34 cellular contexts compared by ENCODE assay signal in the genomic region with DNA sequence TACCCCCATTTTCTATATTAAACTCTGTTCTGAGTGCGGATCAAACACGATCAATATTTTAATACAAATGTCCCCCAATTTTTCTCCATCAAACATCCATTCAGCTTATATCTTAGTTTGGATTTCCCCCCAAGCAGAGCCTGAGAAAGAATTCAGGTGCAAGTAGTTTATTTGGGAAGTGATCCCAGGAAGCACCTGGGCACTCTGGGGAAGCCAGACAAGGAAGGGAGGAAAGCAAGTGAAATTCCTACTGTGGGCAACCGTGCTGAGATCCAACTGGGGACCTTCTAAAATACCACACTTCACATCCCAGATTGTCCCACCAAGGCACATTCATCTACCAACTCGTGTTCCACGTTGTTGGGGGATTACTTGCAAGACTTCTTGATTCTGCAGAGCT.
"Had no signal": no experiment of that assay in that cellular context is flagged by ENCODE, and none has a peak within 500 bp of the region (broad histone marks: within the 10 kb centered on the region; RNA-seq: fewer than 3 reads in every experiment).

No MANE protein-coding gene starts in this region.

- H3K27me3 ChIP-seq: adrenal gland, body of pancreas, brain microvascular endothelial cell, breast epithelium had no signal

- H3K36me3 Mint-ChIP-seq: activated CD4-positive, alpha-beta memory T cell treated with anti-CD3 and anti-CD28 coated beads for 36 hours; activated naive CD4-positive, alpha-beta T cell treated with anti-CD3 and anti-CD28 coated beads, Interleukin-2, amount 50 U/mL, for 72 hours; activated naive CD8-positive, alpha-beta T cell treated with anti-CD3 and anti-CD28 coated beads for 36 hours had no signal

- H3K4me1 Mint-ChIP-seq: activated B cell treated with CpG ODN at 0.5 μM for 24 hours; activated CD4-positive, alpha-beta T cell treated with anti-CD3 and anti-CD28 coated beads, Interleukin-2, amount 10 ng/mL, durations not matched to agents 24 days and 14 days; activated naive CD8-positive, alpha-beta T cell treated with anti-CD3 and anti-CD28 coated beads for 36 hours; activated T-helper 17 cell treated with anti-CD3 and anti-CD28 coated beads, Interleukin-2, amount 50 U/mL, for 72 hours had no signal

- H3K27me3 Mint-ChIP-seq: activated B cell treated with CpG ODN at 0.5 μM for 24 hours; activated CD4-positive, alpha-beta memory T cell treated with anti-CD3 and anti-CD28 coated beads for 36 hours; activated CD4-positive, alpha-beta T cell treated with anti-CD3 and anti-CD28 coated beads, Interleukin-2, amount 10 ng/mL, durations not matched to agents 24 days and 14 days; activated CD8-positive, alpha-beta T cell treated with anti-CD3 and anti-CD28 coated beads for 36 hours; activated naive CD8-positive, alpha-beta T cell treated with anti-CD3 and anti-CD28 coated beads for 36 hours had no signal

- H3K4me1 ChIP-seq: breast epithelium had no signal

- H3K9me3 Mint-ChIP-seq: activated CD4-positive, alpha-beta memory T cell treated with anti-CD3 and anti-CD28 coated beads for 36 hours; activated T-helper 17 cell treated with anti-CD3 and anti-CD28 coated beads, Interleukin-2, amount 50 U/mL, for 72 hours; T-helper 2 cell treated with Interferon-gamma antibody and Interleukin-4, amounts not matched to agents 5 μg/mL and 100 μg/mL, for 36 hours had no signal

- H3K36me3 ChIP-seq: adrenal gland, brain microvascular endothelial cell, breast epithelium had no signal

- DNase-seq: activated B cell treated with CpG ODN at 0.5 μM for 24 hours; activated CD4-positive, alpha-beta memory T cell treated with anti-CD3 and anti-CD28 coated beads for 36 hours; activated CD4-positive, alpha-beta T cell treated with anti-CD3 and anti-CD28 coated beads for 4 hours; activated CD4-positive, alpha-beta T cell treated with anti-CD3 and anti-CD28 coated beads, Interleukin-2, amount 10 ng/mL, durations not matched to agents 24 days and 14 days; activated CD4-positive, alpha-beta T cell treated with anti-CD3 and anti-CD28 coated beads, Interleukin-2, amount 50 U/mL, for 1 hour; activated CD4-positive, alpha-beta T cell treated with anti-CD3 and anti-CD28 coated beads, Interleukin-2, amount 50 U/mL, for 4 hours; activated CD4-positive, CD25-positive, alpha-beta regulatory T cell treated with anti-CD3 and anti-CD28 coated beads, Interleukin-2, amount 50 U/mL, for 72 hours; activated CD8-positive, alpha-beta memory T cell treated with anti-CD3 and anti-CD28 coated beads, Interleukin-2, amount 50 U/mL, for 4 hours; activated CD8-positive, alpha-beta T cell treated with anti-CD3 and anti-CD28 coated beads for 36 hours; activated effector memory CD4-positive, alpha-beta T cell treated with anti-CD3 and anti-CD28 coated beads, Interleukin-2, amount 50 U/mL, for 16 hours; activated gamma-delta T cell treated with Interleukin-2 at 50 U/mL for 16 hours; activated naive CD4-positive, alpha-beta T cell treated with anti-CD3 and anti-CD28 coated beads, Interleukin-2, amount 50 U/mL, for 16 hours; activated naive CD4-positive, alpha-beta T cell treated with Interleukin-2 at 50 U/mL for 16 hours; activated naive CD8-positive, alpha-beta T cell treated with anti-CD3 and anti-CD28 coated beads for 36 hours; activated T-cell treated with anti-CD3 and anti-CD28 coated beads for 4 hours; activated T-cell treated with anti-CD3 and anti-CD28 coated beads, Interleukin-2, amount 50 U/mL, for 1 hour; activated T-cell treated with anti-CD3 and anti-CD28 coated beads, Interleukin-2, amount 50 U/mL, for 4 hours; activated T-cell treated with anti-CD3 and anti-CD28 coated beads, Interleukin-2, amount 50 U/mL, for 72 hours; adrenal gland; amniotic stem cell; aorta; brain microvascular endothelial cell; central memory CD4-positive, alpha-beta T cell; T-helper 1 cell; T-helper 2 cell; T-helper 9 cell had no signal

- H3K4me3 Mint-ChIP-seq: activated B cell treated with CpG ODN at 0.5 μM for 24 hours; activated CD4-positive, alpha-beta memory T cell treated with anti-CD3 and anti-CD28 coated beads for 36 hours; activated CD4-positive, alpha-beta T cell treated with anti-CD3 and anti-CD28 coated beads, Interleukin-2, amount 10 ng/mL, durations not matched to agents 24 days and 14 days; activated CD8-positive, alpha-beta T cell treated with anti-CD3 and anti-CD28 coated beads for 36 hours; activated naive CD8-positive, alpha-beta T cell treated with anti-CD3 and anti-CD28 coated beads for 36 hours; activated T-cell treated with anti-CD3 and anti-CD28 coated beads, Interleukin-2, amount 50 U/mL, for 4 hours; activated T-cell treated with anti-CD3 and anti-CD28 coated beads, Interleukin-2, amount 50 U/mL, for 72 hours; activated T-helper 1 cell treated with anti-CD3 and anti-CD28 coated beads, Interleukin-12 subunit alpha, Interleukin-12 subunit beta, Interleukin-2, Interleukin-4 antibody, amounts not matched to agents 30 ng/mL and 10 ng/mL and 1 ng/mL, durations not matched to agents 14 hours and 24 hours and 36 hours; activated T-helper 17 cell treated with anti-CD3 and anti-CD28 coated beads, Interleukin-2, amount 50 U/mL, for 72 hours; T-helper 1 cell treated with Interleukin-12 subunit alpha and Interleukin-12 subunit beta and Interleukin-4 antibody, amounts not matched to agents 30 μg/mL and 1 μg/mL, for 36 hours; T-helper 2 cell treated with Interferon-gamma antibody and Interleukin-4, amounts not matched to agents 5 μg/mL and 100 μg/mL, for 36 hours had no signal

- H3K27ac ChIP-seq: adrenal gland, body of pancreas, brain microvascular endothelial cell, breast epithelium, VCaP had no signal

- H3K27ac Mint-ChIP-seq: activated B cell treated with CpG ODN at 0.5 μM for 24 hours; activated CD4-positive, alpha-beta memory T cell treated with anti-CD3 and anti-CD28 coated beads for 36 hours; activated CD4-positive, alpha-beta T cell treated with anti-CD3 and anti-CD28 coated beads, Interleukin-2, amount 10 ng/mL, durations not matched to agents 24 days and 14 days; activated CD8-positive, alpha-beta T cell treated with anti-CD3 and anti-CD28 coated beads for 36 hours; activated naive CD4-positive, alpha-beta T cell treated with anti-CD3 and anti-CD28 coated beads, Interleukin-2, amount 50 U/mL, for 72 hours; activated naive CD8-positive, alpha-beta T cell treated with anti-CD3 and anti-CD28 coated beads for 36 hours; activated T-cell treated with anti-CD3 and anti-CD28 coated beads, Interleukin-2, amount 50 U/mL, for 72 hours; activated T-helper 1 cell treated with anti-CD3 and anti-CD28 coated beads, Interleukin-12 subunit alpha, Interleukin-12 subunit beta, Interleukin-2, Interleukin-4 antibody, amounts not matched to agents 30 ng/mL and 10 ng/mL and 1 ng/mL, durations not matched to agents 14 hours and 24 hours and 36 hours; activated T-helper 17 cell treated with anti-CD3 and anti-CD28 coated beads, Interleukin-2, amount 50 U/mL, for 72 hours; T-helper 1 cell treated with Interleukin-12 subunit alpha and Interleukin-12 subunit beta and Interleukin-4 antibody, amounts not matched to agents 30 μg/mL and 1 μg/mL, for 36 hours; T-helper 2 cell treated with Interferon-gamma antibody and Interleukin-4, amounts not matched to agents 5 μg/mL and 100 μg/mL, for 36 hours had no signal

- H3K9me3 ChIP-seq: adrenal gland, body of pancreas, breast epithelium had no signal

- H3K4me3 ChIP-seq: adrenal gland, body of pancreas, breast epithelium had no signal

- ATAC-seq: activated CD8-positive, alpha-beta T cell treated with anti-CD3 and anti-CD28 coated beads for 36 hours; activated naive CD4-positive, alpha-beta T cell treated with anti-CD3 and anti-CD28 coated beads, Interleukin-2, amount 50 U/mL, for 72 hours; activated T-cell treated with anti-CD3 and anti-CD28 coated beads, Interleukin-2, amount 50 U/mL, for 4 hours; activated T-cell treated with anti-CD3 and anti-CD28 coated beads, Interleukin-2, amount 50 U/mL, for 72 hours; activated T-helper 17 cell treated with anti-CD3 and anti-CD28 coated beads, Interleukin-2, amount 50 U/mL, for 72 hours; body of pancreas had no signal
